In genomic region chr12:120249875-120250795, GRCh38 we compare ENCODE assay signal across 1 cellular context.
TF ChIP-seq lines count a peak whose summit lies in the region.

No MANE protein-coding gene starts in this region.

TF ChIP-seq in K562, 482 proteins besides CTCF, POLR2A, EP300 and RAD21:
- TF ChIP-seq PHB2 (IDR thresholded peaks at IDR 0.05; ENCODE audit: low read depth) = no peak
- no peak for TF ChIP-seq YY1 (IDR thresholded peaks at IDR 0.05; ENCODE audit: borderline replicate concordance in 1 of 3, control insufficient read depth in 1 of 3, extremely low read depth in 1 of 3, insufficient read depth in 3 of 3, insufficient read length in 1 of 3, insufficient replicate concordance in 2 of 3, low read depth in 1 of 3, low read length in 2 of 3)
- peak; percentile 25; the same call in 1 of the 2 replicates for TF ChIP-seq USF1 (CRISPR knock-in tag; IDR thresholded peaks at IDR 0.05)
- 0 out of 2 replicates have a peak, but pooled peaks have one; percentile 15 for TF ChIP-seq USF2 (CRISPR knock-in tag; IDR thresholded peaks at IDR 0.05)
- TF ChIP-seq, protein P1, sequence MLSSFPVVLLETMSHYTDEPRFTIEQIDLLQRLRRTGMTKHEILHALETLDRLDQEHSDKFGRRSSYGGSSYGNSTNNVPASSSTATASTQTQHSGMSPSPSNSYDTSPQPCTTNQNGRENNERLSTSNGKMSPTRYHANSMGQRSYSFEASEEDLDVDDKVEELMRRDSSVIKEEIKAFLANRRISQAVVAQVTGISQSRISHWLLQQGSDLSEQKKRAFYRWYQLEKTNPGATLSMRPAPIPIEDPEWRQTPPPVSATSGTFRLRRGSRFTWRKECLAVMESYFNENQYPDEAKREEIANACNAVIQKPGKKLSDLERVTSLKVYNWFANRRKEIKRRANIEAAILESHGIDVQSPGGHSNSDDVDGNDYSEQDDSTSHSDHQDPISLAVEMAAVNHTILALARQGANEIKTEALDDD (IDR thresholded peaks at IDR 0.05) = peak; percentile 26; the same call in 1 of the 2 replicates
- peak; percentile 1; the same call in 1 of the 2 replicates for TF ChIP-seq ZBTB1 (CRISPR knock-in tag; IDR thresholded peaks at IDR 0.05; ENCODE audit: borderline replicate concordance, low read depth)
- TF ChIP-seq, protein P2, sequence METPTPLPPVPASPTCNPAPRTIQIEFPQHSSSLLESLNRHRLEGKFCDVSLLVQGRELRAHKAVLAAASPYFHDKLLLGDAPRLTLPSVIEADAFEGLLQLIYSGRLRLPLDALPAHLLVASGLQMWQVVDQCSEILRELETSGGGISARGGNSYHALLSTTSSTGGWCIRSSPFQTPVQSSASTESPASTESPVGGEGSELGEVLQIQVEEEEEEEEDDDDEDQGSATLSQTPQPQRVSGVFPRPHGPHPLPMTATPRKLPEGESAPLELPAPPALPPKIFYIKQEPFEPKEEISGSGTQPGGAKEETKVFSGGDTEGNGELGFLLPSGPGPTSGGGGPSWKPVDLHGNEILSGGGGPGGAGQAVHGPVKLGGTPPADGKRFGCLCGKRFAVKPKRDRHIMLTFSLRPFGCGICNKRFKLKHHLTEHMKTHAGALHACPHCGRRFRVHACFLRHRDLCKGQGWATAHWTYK (CRISPR knock-in tag; IDR thresholded peaks at IDR 0.05) = 0 out of 2 replicates have a peak, but pooled peaks have one; percentile 18
- TF ChIP-seq SPI1 (IDR thresholded peaks at IDR 0.05; ENCODE audit: borderline replicate concordance, low read depth, low read length) = peak; percentile 67; the same call in 1 of the 2 replicates
